In genomic region chr4:42655921-42656735, GRCh38 we compare ENCODE assay signal across 8 cellular contexts. TPM values are rescaled to one million over a fixed set of nuclear protein-coding genes. Genes with fewer than 3 reads are reported as not detected.
DNase-seq lines count a peak whose midpoint lies in the region; ATAC-seq and TF ChIP-seq lines count a peak whose summit lies in the region.

No MANE protein-coding gene starts in this region.

- H3K27me3 ChIP-seq in dorsolateral prefrontal cortex: no peaks in the 10 kb centered on the region

- TF ChIP-seq CTCF in LNCaP clone FGC (IDR thresholded peaks at IDR 0.05; ENCODE audit: control insufficient read depth, extremely low read depth, insufficient read depth): no peak
- no peak for TF ChIP-seq CTCF in dorsolateral prefrontal cortex (IDR thresholded peaks at IDR 0.05 in 54 of 56, conservative IDR thresholded peaks at IDR 0.05 in 2 of 56; ENCODE audit: low read depth in 1 of 56, partially characterized antibody in 56 of 56)

- ATAC-seq in GM21619 (IDR thresholded peaks at IDR 0.05; ENCODE audit: unreplicated experiment) (peak; percentile 20), GM18519 (IDR thresholded peaks at IDR 0.05; ENCODE audit: low FRiP score, unreplicated experiment) (no peak)

- H3K4me3 ChIP-seq in LNCaP clone FGC (ENCODE audit: low read depth, low read length): peak overlapping the region; percentile 67
- peak overlapping the region; percentile 63 to 98 (median 92) for H3K4me3 ChIP-seq in dorsolateral prefrontal cortex

- intact Hi-C loops in dorsolateral prefrontal cortex (cut with DNase I): loop anchor here (2.0 to 10.0 kb wide), 5 partner anchors 53 to 189 kb away; no protein-coding TSS in a partner anchor

- DNase-seq in EL (peak; percentile 2), LNCaP clone FGC (ENCODE audit: low read depth) (peak; percentile 89), dorsolateral prefrontal cortex (peak in 9 of 10 donors; percentile 41 to 72 (median 50)), lung microvascular endothelial cell (ENCODE audit: low read depth in 2 of 2) (peak; percentile 8 to 48)
- DNase-seq in activated CD4-positive, alpha-beta T cell treated with anti-CD3 and anti-CD28 coated beads for 48 hours: peak; percentile 51
- peak; percentile 19 for DNase-seq in stimulated activated CD8-positive, alpha-beta memory T cell treated with anti-CD3 and anti-CD28 coated beads, Interleukin-15, amount 100 ng/mL, for 24 hours (ENCODE audit: low read depth)

- peak overlapping the region; percentile 77 to 98 (median 95) for H3K27ac ChIP-seq in dorsolateral prefrontal cortex

RNA-seq across cellular contexts. Expression of gene ATP8A1, which starts 0.8 kb away (rescaled TPM):
- total RNA-seq in dorsolateral prefrontal cortex (100 to 1,000 TPM in 119 of 120 experiments, 10 to 100 TPM in 1; 78.1 to 308 (median 175) TPM), lung microvascular endothelial cell (10.2 and 32.3 TPM in 2 replicates)

Comparison
In these comparisons a context has a peak if more than half of its experiments do, and no peak if none do; other contexts are left out.
1. DNase-seq: peak in every context shown above with its lines; median percentile 89 in LNCaP clone FGC; 51 in activated CD4-positive, alpha-beta T cell treated with anti-CD3 and anti-CD28 coated beads for 48 hours; 50 in dorsolateral prefrontal cortex; 28 in lung microvascular endothelial cell; 19 in stimulated activated CD8-positive, alpha-beta memory T cell treated with anti-CD3 and anti-CD28 coated beads, Interleukin-15, amount 100 ng/mL, for 24 hours; 2 in EL.